In genomic region chr15:68491415-68492106, GRCh38 we compare ENCODE assay signal across 28 cellular contexts. TPM values are rescaled to one million over a fixed set of nuclear protein-coding genes. Genes with fewer than 3 reads are reported as not detected.
"Had no signal": no experiment of that assay in that cellular context is flagged by ENCODE, and none has a peak within 500 bp of the region (broad histone marks: within the 10 kb centered on the region; RNA-seq: fewer than 3 reads in every experiment).

No MANE protein-coding gene starts in this region.

- ATAC-seq: foreskin keratinocyte; heart right ventricle; left cardiac atrium; left lung; naive thymus-derived CD4-positive, alpha-beta T cell; sciatic nerve; stimulated activated naive CD8-positive, alpha-beta T cell treated with anti-CD3 and anti-CD28 coated beads, Interleukin-15, amount 100 ng/mL, for 72 hours; upper lobe of right lung had no signal

- H3K36me3 Mint-ChIP-seq: neural progenitor cell had no signal

- DNase-seq: colonic mucosa; effector memory CD4-positive, alpha-beta T cell; foreskin keratinocyte; glutamatergic neuron; heart right ventricle; hippocampal formation; left cardiac atrium; left lung; mesendoderm; midbrain; naive thymus-derived CD4-positive, alpha-beta T cell; nucleus accumbens; stimulated activated CD4-positive, alpha-beta T cell treated with anti-CD3 and anti-CD28 coated beads, Interleukin-12 subunit alpha, Interleukin-12 subunit beta, amount 100 ng/mL, for 4 hours; stimulated activated CD4-positive, alpha-beta T cell treated with anti-CD3 and anti-CD28 coated beads, Interleukin-1b, Interleukin-23, amount 100 ng/mL, for 48 hours; stimulated activated CD4-positive, alpha-beta T cell treated with anti-CD3 and anti-CD28 coated beads, Interleukin-4, amount 100 ng/mL, for 1 hour; stimulated activated CD8-positive, alpha-beta memory T cell treated with anti-CD3 and anti-CD28 coated beads, Interleukin-4, amount 100 ng/mL, for 48 hours; stimulated activated naive CD4-positive, alpha-beta T cell; stimulated activated naive CD8-positive, alpha-beta T cell treated with anti-CD3 and anti-CD28 coated beads, Interleukin-15, amount 100 ng/mL, for 72 hours; thyroid gland; upper lobe of right lung had no signal

- H3K4me3 ChIP-seq: colonic mucosa, esophagus muscularis mucosa, heart right ventricle, left lung, neural progenitor cell, prostate gland, right atrium auricular region, smooth muscle cell, thyroid gland, upper lobe of right lung had no signal

- H2AFZ ChIP-seq: neural progenitor cell had no signal

- H3K9ac ChIP-seq: neural progenitor cell had no signal

- H3K4me3 Mint-ChIP-seq: dendritic cell treated with granulocyte-macrophage colony-stimulating factor and Interleukin-4, amounts not matched to agents 40 ng/mL and 50 ng/mL, for 4 days; naive thymus-derived CD4-positive, alpha-beta T cell; nephron; neural progenitor cell; stimulated activated naive CD8-positive, alpha-beta T cell treated with anti-CD3 and anti-CD28 coated beads, Interleukin-15, amount 100 ng/mL, for 72 hours had no signal

- H3K27ac ChIP-seq: colonic mucosa, esophagus muscularis mucosa, foreskin keratinocyte, heart right ventricle, left lung, neural progenitor cell, prostate gland, thyroid gland, upper lobe of right lung had no signal

- H3K4me1 Mint-ChIP-seq: naive thymus-derived CD4-positive, alpha-beta T cell; stimulated activated naive CD8-positive, alpha-beta T cell treated with anti-CD3 and anti-CD28 coated beads, Interleukin-15, amount 100 ng/mL, for 72 hours had no signal

- H3K9me3 Mint-ChIP-seq: dendritic cell treated with granulocyte-macrophage colony-stimulating factor and Interleukin-4, amounts not matched to agents 40 ng/mL and 50 ng/mL, for 4 days; nephron; neural progenitor cell; stimulated activated naive CD8-positive, alpha-beta T cell treated with anti-CD3 and anti-CD28 coated beads, Interleukin-15, amount 100 ng/mL, for 72 hours had no signal

- H3K27ac Mint-ChIP-seq: dendritic cell treated with granulocyte-macrophage colony-stimulating factor and Interleukin-4, amounts not matched to agents 40 ng/mL and 50 ng/mL, for 4 days; naive thymus-derived CD4-positive, alpha-beta T cell; nephron; neural progenitor cell; stimulated activated naive CD8-positive, alpha-beta T cell treated with anti-CD3 and anti-CD28 coated beads, Interleukin-15, amount 100 ng/mL, for 72 hours had no signal

- H3K36me3 ChIP-seq: colonic mucosa, esophagus muscularis mucosa, heart right ventricle, left lung, neural progenitor cell, prostate gland, right atrium auricular region, thyroid gland, upper lobe of right lung had no signal

- H3K27me3 ChIP-seq: colonic mucosa, neural progenitor cell, right atrium auricular region, thyroid gland had no signal

- H3K4me1 ChIP-seq: colonic mucosa, foreskin keratinocyte, left lung, neural progenitor cell, prostate gland, upper lobe of right lung had no signal

- H3K4me2 ChIP-seq: neural progenitor cell, smooth muscle cell had no signal

- H3K9me3 ChIP-seq: colonic mucosa, esophagus muscularis mucosa, heart right ventricle, left lung, prostate gland, right atrium auricular region, thyroid gland, upper lobe of right lung had no signal

RNA-seq across cellular contexts. Expression of gene ITGA11, which starts 59.6 kb away (rescaled TPM):
- total RNA-seq: foreskin keratinocyte had no signal
- polyA plus RNA-seq: foreskin keratinocyte had no signal
